ENCODE assay signal across 9 cellular contexts in the genomic region with DNA sequence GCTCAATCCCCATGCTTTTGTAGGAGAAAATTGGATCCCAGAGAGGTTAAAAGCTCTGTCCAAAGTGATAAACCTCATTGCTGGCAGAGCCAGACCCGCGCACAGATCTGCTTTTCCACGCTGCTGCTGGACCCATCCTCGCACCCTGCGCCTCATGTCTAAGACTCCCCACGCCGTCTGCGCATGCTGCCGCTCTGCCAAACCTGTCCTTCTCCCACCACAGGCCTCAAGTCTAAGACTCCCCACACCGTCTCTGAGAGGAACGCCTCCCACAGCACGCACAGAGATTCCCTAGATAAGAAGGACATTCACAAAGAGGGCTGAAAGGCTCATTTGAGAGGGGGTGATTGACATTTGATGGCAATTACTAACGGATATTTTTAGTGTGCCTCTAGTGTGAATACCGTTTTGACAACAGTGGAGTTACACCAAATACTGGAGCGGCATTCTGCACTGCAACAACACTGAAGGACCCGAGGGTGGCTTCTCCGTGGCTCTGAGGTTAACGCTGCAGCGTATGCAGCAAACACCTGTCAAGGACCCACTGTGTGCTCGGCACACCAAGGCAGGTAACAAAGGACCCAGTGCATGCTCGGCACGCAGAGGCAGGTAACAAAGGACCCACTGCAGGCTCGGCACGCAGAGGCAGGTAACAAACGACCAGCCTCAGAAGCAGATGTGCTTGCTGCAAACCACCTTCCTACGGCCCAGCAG.
A peak's percentile ranks its signal among the peaks of the same experiment; 100 is the strongest.
DNase-seq lines count a peak whose midpoint lies in the region; ATAC-seq and TF ChIP-seq lines count a peak whose summit lies in the region.
"Had no signal": no experiment of that assay in that cellular context is flagged by ENCODE, and none has a peak within 500 bp of the region (broad histone marks: within the 10 kb centered on the region; RNA-seq: fewer than 3 reads in every experiment).

No MANE protein-coding gene starts in this region.

- H3K36me3 Mint-ChIP-seq in naive thymus-derived CD8-positive, alpha-beta T cell, result peaks cover 0 to 5% (median 4%) of the 10 kb centered on the region in 3 donors

- no peaks in the 10 kb centered on the region for H3K27me3 ChIP-seq in AG04450 (ENCODE audit: control insufficient read depth, insufficient read depth, low read length)
- no peaks in the 10 kb centered on the region for H3K27me3 ChIP-seq in colonic mucosa

- DNase-seq in AG04450 (ENCODE audit: low read depth, low spot score) (no peak), colonic mucosa (no peak), Kasumi-1 (lab: John Stamatoyannopoulos, UW) (no peak), NCI-H1436 (lab: John Stamatoyannopoulos, UW) (no peak), SIG-M5 treated with dmso at 0.1 percent for 504 hours (lab: John Stamatoyannopoulos, UW; ENCODE audit: unreplicated experiment) (no peak)
- DNase-seq in naive thymus-derived CD8-positive, alpha-beta T cell, result peak in 1 of 10 donors; percentile 34
- DNase-seq: NCI-H2081 treated with DMSO at 0.1 percent for 48 hours had no signal

- H3K9me3 Mint-ChIP-seq in naive thymus-derived CD8-positive, alpha-beta T cell, result no peaks in the 10 kb centered on the region

- no peaks in the 10 kb centered on the region for H3K36me3 ChIP-seq in colonic mucosa

- peaks cover 0 to 4% (median 0%) of the 10 kb centered on the region in 5 donors for H3K27me3 Mint-ChIP-seq in naive thymus-derived CD8-positive, alpha-beta T cell

- H3K4me1 ChIP-seq in colonic mucosa, result no peaks in the 10 kb centered on the region

- POLR2A ChIA-PET in AG04450 (lab: Yijun Ruan, JAX), result no interaction called here
- POLR2A ChIA-PET in naive thymus-derived CD8-positive, alpha-beta T cell (lab: Charles Lee), result interaction anchor here (0.8 to 1.5 kb wide), 4 partner anchors 18 to 97 kb away, joined by 3 to 6 read pairs (median 4); no protein-coding TSS in a partner anchor

- CTCF ChIA-PET in AG04450 (lab: Charles Lee), result no interaction called here

- H3K9me3 ChIP-seq in AG04450 (ENCODE audit: control insufficient read depth, insufficient read depth, low read length) (peaks cover 74% of the 10 kb centered on the region), colonic mucosa (no peaks in the 10 kb centered on the region)

- H3K27ac ChIP-seq in AG04450 (ENCODE audit: low read depth, low read length), result no peak overlapping the region
- H3K27ac ChIP-seq in colonic mucosa, result no peak overlapping the region

- TF ChIP-seq CTCF in AG04450 (IDR thresholded peaks at IDR 0.05; ENCODE audit: low read depth, low read length), result no peak
- no peak for TF ChIP-seq CTCF in colonic mucosa (IDR thresholded peaks at IDR 0.05)

- H3K9ac ChIP-seq in colonic mucosa (ENCODE audit: low read depth in 2 of 2, low read length in 2 of 2), result peak overlapping the region in 1 of 2 donors; percentile 63

- intact Hi-C loops in colonic mucosa (cut with DNase I), result no loop called here

- peak overlapping the region; percentile 74 to 97 (median 93) for H3K27ac Mint-ChIP-seq in naive thymus-derived CD8-positive, alpha-beta T cell

- H3K4me3 ChIP-seq in AG04450 (ENCODE audit: low read depth, low read length) (0 out of 2 replicates have a peak overlapping the region, but pooled peaks have one; percentile 4), colonic mucosa (peak overlapping the region; percentile 41)

- H3K4me1 Mint-ChIP-seq in naive thymus-derived CD8-positive, alpha-beta T cell, result peaks cover 12 to 26% (median 20%) of the 10 kb centered on the region in 4 donors

- peak; percentile 15 for ATAC-seq in HG03442 (IDR thresholded peaks at IDR 0.05; ENCODE audit: unreplicated experiment)
- no peak for ATAC-seq in naive thymus-derived CD8-positive, alpha-beta T cell
- no peak for ATAC-seq in GM21381 (IDR thresholded peaks at IDR 0.05; ENCODE audit: unreplicated experiment)

- peak overlapping the region; percentile 80 to 96 (median 91) for H3K4me3 Mint-ChIP-seq in naive thymus-derived CD8-positive, alpha-beta T cell
